9 cellular contexts compared by ENCODE assay signal in the genomic region with DNA sequence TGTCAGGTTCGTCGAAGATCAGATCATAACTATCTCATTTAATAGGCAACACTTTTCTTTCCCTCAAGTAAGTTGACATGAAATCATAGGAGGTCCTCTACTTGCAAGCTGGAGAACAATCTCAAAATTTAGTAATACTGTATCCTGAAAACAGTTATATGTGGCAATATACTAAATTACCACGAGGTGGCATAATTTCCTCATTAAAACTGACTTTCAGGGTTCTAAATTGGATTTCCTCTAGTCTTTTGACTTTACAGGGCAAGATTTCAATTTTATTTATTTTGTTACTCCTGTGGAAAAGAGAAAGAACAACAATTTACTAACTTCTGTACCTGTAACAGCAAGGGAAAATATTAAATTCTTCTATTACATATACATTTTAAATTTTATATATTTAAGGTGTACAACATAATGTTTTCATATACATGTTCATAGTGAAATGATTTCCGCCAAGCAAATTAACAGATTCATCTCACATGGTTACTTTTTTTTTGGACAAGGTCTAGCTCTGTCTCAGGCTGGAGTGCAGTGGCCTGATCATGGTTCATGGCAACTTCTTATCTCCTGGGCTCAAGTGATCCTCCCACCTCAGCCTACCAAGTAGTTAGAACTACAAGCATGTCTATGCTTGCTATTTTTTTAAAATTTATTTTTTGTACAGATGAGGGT. TPM values are rescaled to one million over a fixed set of nuclear protein-coding genes. Genes with fewer than 3 reads are reported as not detected.
DNase-seq lines count a peak whose midpoint lies in the region; ATAC-seq, FAIRE-seq and TF ChIP-seq lines count a peak whose summit lies in the region.
"Had no signal": no experiment of that assay in that cellular context is flagged by ENCODE, and none has a peak within 500 bp of the region (broad histone marks: within the 10 kb centered on the region; RNA-seq: fewer than 3 reads in every experiment).

No MANE protein-coding gene starts in this region.

- TF ChIP-seq EP300 in GM12878 (IDR thresholded peaks at IDR 0.05; ENCODE audit: borderline replicate concordance in 1 of 2, control insufficient read depth in 1 of 2, low read depth in 2 of 2, low read length in 2 of 2): no peak

- no peak overlapping the region for H2AFZ ChIP-seq in GM12878 (ENCODE audit: control insufficient read depth, low read depth, low read length)

- H3K27ac ChIP-seq in left ventricle myocardium inferior (replicated peaks): no peak overlapping the region
- H3K27ac ChIP-seq in GM12878 (ENCODE audit: control insufficient read depth, insufficient read depth): no peak overlapping the region

- peak; percentile 64 for TF ChIP-seq RAD21 in GM12878 (IDR thresholded peaks at IDR 0.05; ENCODE audit: insufficient read depth, low read depth, low read length)

- peaks cover 6% of the 10 kb centered on the region for H3K9me3 Mint-ChIP-seq in activated T-cell treated with anti-CD3 and anti-CD28 coated beads, Interleukin-2, amount 50 U/mL, for 4 hours
- H3K9me3 Mint-ChIP-seq: dendritic cell treated with granulocyte-macrophage colony-stimulating factor and Interleukin-4, amounts not matched to agents 40 ng/mL and 50 ng/mL, for 4 days had no signal

- SMC1A ChIA-PET in GM12878 (lab: Charles Lee; ENCODE audit: uncharacterized antibody, unreplicated experiment): interaction anchor here (1.0 to 1.3 kb wide), 2 partner anchors 12 to 333 kb away, joined by 3 to 5 read pairs; no protein-coding TSS in a partner anchor

- H3K27me3 ChIP-seq in left ventricle myocardium inferior (ENCODE audit: low read depth) (no peaks in the 10 kb centered on the region), GM12878 (replicated peaks in 1 of 2; ENCODE audit: control insufficient read depth in 2 of 2, insufficient read depth in 2 of 2, low read length in 1 of 2) (no peaks in the 10 kb centered on the region)

- ATAC-seq in left ventricle myocardium superior (no peak), GM12878 (peak; percentile 70), HG02884 (IDR thresholded peaks at IDR 0.05; ENCODE audit: unreplicated experiment) (no peak), GM19463 (IDR thresholded peaks at IDR 0.05; ENCODE audit: unreplicated experiment) (no peak)
- ATAC-seq in activated T-cell treated with anti-CD3 and anti-CD28 coated beads, Interleukin-2, amount 50 U/mL, for 4 hours: no peak

- H3K9me3 ChIP-seq in left ventricle myocardium inferior (replicated peaks): peaks cover 33% of the 10 kb centered on the region
- no peaks in the 10 kb centered on the region; the same call in 2 of the 3 replicates for H3K9me3 ChIP-seq in GM12878 (replicated peaks; ENCODE audit: control insufficient read depth, insufficient read depth, low read length)

- H3K4me1 ChIP-seq in left ventricle myocardium inferior (no peaks in the 10 kb centered on the region), GM12878 (ENCODE audit: control insufficient read depth, insufficient read depth, low read length) (no peaks in the 10 kb centered on the region)

- FAIRE-seq in GM12878 (lab: Jason Lieb, UNC): peak; percentile 93

- no peak overlapping the region for H3K4me3 ChIP-seq in left ventricle myocardium inferior
- no peak overlapping the region for H3K4me3 ChIP-seq in NB4 (ENCODE audit: low read depth, low read length)
- no peak overlapping the region for H3K4me3 ChIP-seq in GM12878

- H3K9ac ChIP-seq in GM12878 (ENCODE audit: control insufficient read depth, insufficient read depth, low read length): no peak overlapping the region

- H4K20me1 ChIP-seq in GM12878 (ENCODE audit: control insufficient read depth, insufficient read depth): no peaks in the 10 kb centered on the region

- in situ Hi-C loops in GM12878 (cut with MboI): loop anchor here (10.0 kb wide), 1 partner anchor 735 kb away; no protein-coding TSS in a partner anchor

- no peak overlapping the region for H3K4me3 Mint-ChIP-seq in activated T-cell treated with anti-CD3 and anti-CD28 coated beads, Interleukin-2, amount 50 U/mL, for 4 hours
- H3K4me3 Mint-ChIP-seq: dendritic cell treated with granulocyte-macrophage colony-stimulating factor and Interleukin-4, amounts not matched to agents 40 ng/mL and 50 ng/mL, for 4 days had no signal

- H3K36me3 ChIP-seq in left ventricle myocardium inferior: no peaks in the 10 kb centered on the region
- H3K36me3 ChIP-seq in GM12878 (ENCODE audit: control insufficient read depth in 2 of 2, insufficient read depth in 2 of 2, low read length in 1 of 2): no peaks in the 10 kb centered on the region

- peak; percentile 62 for TF ChIP-seq CTCF in left ventricle myocardium inferior (IDR thresholded peaks at IDR 0.05; ENCODE audit: borderline replicate concordance)
- TF ChIP-seq CTCF in NB4 (IDR thresholded peaks at IDR 0.05; ENCODE audit: low read depth, low read length): peak; percentile 43
- peak; percentile 27 to 61 (median 45); a peak in 4 of 6 replicates for TF ChIP-seq CTCF in GM12878 (IDR thresholded peaks at IDR 0.05 in 2 of 3, conservative IDR thresholded peaks at IDR 0.05 in 1 of 3; ENCODE audit: control insufficient read depth in 2 of 3, extremely low read depth in 1 of 3, insufficient read depth in 1 of 3, low read depth in 3 of 3, low read length in 3 of 3)

- POLR2A ChIA-PET in GM12878 (lab: Charles Lee): no interaction called here

- RAD21 ChIA-PET in GM12878 (lab: Charles Lee; ENCODE audit: unreplicated experiment): interaction anchor here (1.3 kb wide), 1 partner anchor 735 kb away, joined by 3 read pairs; no protein-coding TSS in a partner anchor

- H3K79me2 ChIP-seq in GM12878 (ENCODE audit: control insufficient read depth, insufficient read depth, low read length): no peaks in the 10 kb centered on the region

- 21% methylated on average over 4 of the region's 4 CpGs for WGBS in GM12878 (ENCODE audit: insufficient coverage, insufficient replicate concordance, low lambda C conversion rate, missing lambda C conversion rate)

- CTCF ChIA-PET in GM12878 (lab: Yijun Ruan, JAX): interaction anchor here (0.6 to 2.0 kb wide), 7 partner anchors 11 to 615 kb away, joined by 3 to 4 read pairs (median 3); no protein-coding TSS in a partner anchor

- H3K36me3 Mint-ChIP-seq in activated T-cell treated with anti-CD3 and anti-CD28 coated beads, Interleukin-2, amount 50 U/mL, for 4 hours (ENCODE audit: insufficient read depth): no peaks in the 10 kb centered on the region

- no peaks in the 10 kb centered on the region for H3K27me3 Mint-ChIP-seq in activated T-cell treated with anti-CD3 and anti-CD28 coated beads, Interleukin-2, amount 50 U/mL, for 4 hours (ENCODE audit: low read depth)
- H3K27me3 Mint-ChIP-seq: dendritic cell treated with granulocyte-macrophage colony-stimulating factor and Interleukin-4, amounts not matched to agents 40 ng/mL and 50 ng/mL, for 4 days had no signal

- no peak for TF ChIP-seq POLR2A in NB4 (IDR thresholded peaks at IDR 0.05; ENCODE audit: extremely low read depth, insufficient read length)
- TF ChIP-seq POLR2A in GM12878 (IDR thresholded peaks at IDR 0.05; ENCODE audit: low read depth, low read length): no peak

- no TSS peak for BruUV-seq in GM12878 (replicated peaks; lab: Mats Ljungman, UMichigan)

- H3K4me2 ChIP-seq in GM12878 (ENCODE audit: control insufficient read depth, insufficient read depth): no peak overlapping the region

- H3K4me1 Mint-ChIP-seq in activated T-cell treated with anti-CD3 and anti-CD28 coated beads, Interleukin-2, amount 50 U/mL, for 4 hours (ENCODE audit: low read depth): no peaks in the 10 kb centered on the region

- DNase-seq in left ventricle myocardium inferior (no peak), left ventricle myocardium superior (no peak), NB4 (ENCODE audit: low read depth) (peak; percentile 53), GM12878 (ENCODE audit: low read depth, low spot score) (no peak), lung microvascular endothelial cell (ENCODE audit: low read depth in 2 of 2) (peak; percentile 12 to 32)
- no peak for DNase-seq in activated T-cell treated with anti-CD3 and anti-CD28 coated beads, Interleukin-2, amount 50 U/mL, for 4 hours

- intact Hi-C loops in left ventricle myocardium inferior (cut with micrococcal nuclease): no loop called here
- intact Hi-C loops in left ventricle myocardium superior (cut with micrococcal nuclease): no loop called here
- intact Hi-C loops in GM12878 (cut with micrococcal nuclease; ENCODE audit: unreplicated experiment): loop anchor here (2.0 to 10.0 kb wide), 2 partner anchors 503 to 615 kb away; no protein-coding TSS in a partner anchor

TF ChIP-seq in GM12878, 131 proteins besides CTCF, POLR2A, EP300 and RAD21:
- TF ChIP-seq CHD2 (IDR thresholded peaks at IDR 0.05; ENCODE audit: borderline replicate concordance, low read depth, low read length): no peak
- peak; percentile 45; the same call in 1 of the 2 replicates for TF ChIP-seq SMC3 (IDR thresholded peaks at IDR 0.05; ENCODE audit: borderline replicate concordance, low read length)
- no peak for TF ChIP-seq FOS (IDR thresholded peaks at IDR 0.05; ENCODE audit: borderline replicate concordance, extremely low read depth, insufficient read length)
- TF ChIP-seq CBX5 (IDR thresholded peaks at IDR 0.05; ENCODE audit: low read depth): no peak

RNA-seq across cellular contexts. Expression of gene CYP2C18, which starts 53.4 kb away (rescaled TPM):
- total RNA-seq in left ventricle myocardium inferior: not detected
- total RNA-seq in left ventricle myocardium superior: not detected
- 0.34 TPM in 1 of 2 replicates, not detected in the other for total RNA-seq in GM12878 (2013; cell fraction: nucleolus; rRNA removed)
- total RNA-seq in GM12878 (2014; rRNA removed): 0.06 and 0.16 TPM in 2 replicates
- not detected in 2 replicates for total RNA-seq in GM12878 (2014; rRNA removed; fragmentation: Illumina TruSeq; extraction: Trizol)
- total RNA-seq in GM12878 (2021): not detected in 2 replicates
- polyA plus RNA-seq in GM12878 (2011; ENCODE audit: low read depth): 0.18 TPM
- 0.07 TPM in 2 replicates for polyA plus RNA-seq in GM12878 (2011; rRNA removed)
- polyA plus RNA-seq in GM12878 (2011; cell fraction: cytosol; rRNA removed): 0.03 TPM in 1 of 2 replicates, not detected in the other
- polyA plus RNA-seq in GM12878 (2011; cell fraction: nucleus; rRNA removed): 0.24 and 0.29 TPM in 2 replicates
- 0.04 TPM in 1 of 2 replicates, not detected in the other for polyA plus RNA-seq in GM12878 (2012)
- 0.07 TPM in 1 of 2 replicates, not detected in the other for polyA plus RNA-seq in GM12878 (2014; fragmentation: Illumina TruSeq; extraction: Trizol)
- polyA plus RNA-seq in GM12878 (2014; fragmentation: Nextera tagmentation; extraction: Ambion mirVana): under 1 TPM in 1 of 2 experiments, not detected in 1; 0.05 TPM
- polyA plus RNA-seq in GM12878 (2014; rRNA removed): 0.12 TPM in 1 of 2 replicates, not detected in the other
- not detected for polyA plus RNA-seq in GM12878 (2016; fragmentation: Nextera tagmentation; extraction: Ambion mirVana)
- 0.10 and 0.29 TPM in 2 replicates for polyA minus RNA-seq in GM12878 (2011; rRNA and poly(A)+ RNA removed)
- not detected in 2 replicates for polyA minus RNA-seq in GM12878 (2011; cell fraction: cytosol; rRNA and poly(A)+ RNA removed)
- polyA minus RNA-seq in GM12878 (2011; cell fraction: nucleus; rRNA and poly(A)+ RNA removed): 0.19 TPM in 1 of 2 replicates, not detected in the other
- not detected in 2 replicates for total RNA-seq in lung microvascular endothelial cell
- total RNA-seq in activated T-cell treated with anti-CD3 and anti-CD28 coated beads, Interleukin-2, amount 50 U/mL, for 4 hours: not detected

Comparison
In these comparisons a context has a peak if more than half of its experiments do, and no peak if none do; other contexts are left out.
1. DNase-seq: peak in NB4 (single experiment) and lung microvascular endothelial cell (2 of 2); none in left ventricle myocardium inferior (single experiment), left ventricle myocardium superior (single experiment), GM12878 (single experiment) and activated T-cell treated with anti-CD3 and anti-CD28 coated beads, Interleukin-2, amount 50 U/mL, for 4 hours (single experiment).
2. Peak in every context shown above with its lines, with median percentiles within 50 percentile points of each other: CTCF ChIP-seq.